Comparison of ENCODE assay signal across 9 cellular contexts in genomic region chr13:114024603-114025431, GRCh38. TPM values are rescaled to one million over a fixed set of nuclear protein-coding genes. Genes with fewer than 3 reads are reported as not detected.
DNase-seq lines count a peak whose midpoint lies in the region; ATAC-seq and TF ChIP-seq lines count a peak whose summit lies in the region.
"Had no signal": no experiment of that assay in that cellular context is flagged by ENCODE, and none has a peak within 500 bp of the region (broad histone marks: within the 10 kb centered on the region; RNA-seq: fewer than 3 reads in every experiment).

No MANE protein-coding gene starts in this region.

- CTCF ChIA-PET in mammary epithelial cell (lab: Charles Lee; ENCODE audit: low non-redundant PET): no interaction called here

- peak; percentile 15 to 29 for ATAC-seq in CD4-positive, CD25-positive, alpha-beta regulatory T cell (ENCODE audit: low read depth in 2 of 2)
- peak; percentile 82 for ATAC-seq in GM19351 (IDR thresholded peaks at IDR 0.05; ENCODE audit: unreplicated experiment)
- peak; percentile 71 for ATAC-seq in HG03103 (IDR thresholded peaks at IDR 0.05; ENCODE audit: low read depth, unreplicated experiment)
- ATAC-seq: HCT116 had no signal

- H3K9me3 ChIP-seq in CD4-positive, CD25-positive, alpha-beta regulatory T cell (ENCODE audit: control insufficient read depth in 2 of 2, low read length in 2 of 2): no peaks in the 10 kb centered on the region
- H3K9me3 ChIP-seq in mammary epithelial cell (replicated peaks; ENCODE audit: insufficient read depth, low read length): no peaks in the 10 kb centered on the region
- H3K9me3 ChIP-seq in prostate gland: no peaks in the 10 kb centered on the region

- intact Hi-C loops in dorsolateral prefrontal cortex (cut with DNase I): loop anchor here (2.0 to 5.0 kb wide), 2 partner anchors 202 kb away; no protein-coding TSS in a partner anchor
- intact Hi-C loops in mammary epithelial cell (cut with micrococcal nuclease): no loop called here
- intact Hi-C loops in prostate gland (cut with DNase I): no loop called here

- peaks cover 85% of the 10 kb centered on the region for H3K36me3 ChIP-seq in CD4-positive, CD25-positive, alpha-beta regulatory T cell (ENCODE audit: control insufficient read depth, insufficient read depth, low read length)
- no peaks in the 10 kb centered on the region for H3K36me3 ChIP-seq in mammary epithelial cell (ENCODE audit: insufficient read depth, low read length)
- H3K36me3 ChIP-seq in prostate gland: no peaks in the 10 kb centered on the region

- peaks cover 0 to 2% (median 0%) of the 10 kb centered on the region in 4 donors for H3K4me1 Mint-ChIP-seq in CD4-positive, CD25-positive, alpha-beta regulatory T cell

- in situ Hi-C loops in mammary epithelial cell (cut with MboI; ENCODE audit: low sequenced_read_pairs in 2 of 2): no loop called here

- H3K4me2 ChIP-seq in mammary epithelial cell (ENCODE audit: insufficient read depth, low read depth, low read length): no peak overlapping the region

- no peak overlapping the region for H3K27ac ChIP-seq in CD4-positive, CD25-positive, alpha-beta regulatory T cell (ENCODE audit: insufficient read depth, low read length, poor library complexity, severe bottlenecking)
- H3K27ac ChIP-seq in dorsolateral prefrontal cortex: peak overlapping the region in 36 of 59 donors; percentile 4 to 87 (median 68)
- H3K27ac ChIP-seq in mammary epithelial cell (ENCODE audit: insufficient read depth, low read depth, low read length): no peak overlapping the region
- H3K27ac ChIP-seq in prostate gland: no peak overlapping the region

- H3K4me3 Mint-ChIP-seq in CD4-positive, CD25-positive, alpha-beta regulatory T cell: peak overlapping the region in 1 of 4 donors; percentile 15

- BruUV-seq in mammary epithelial cell (replicated peaks; lab: Mats Ljungman, UMichigan): no TSS peak

- no peaks in the 10 kb centered on the region for H4K20me1 ChIP-seq in mammary epithelial cell (ENCODE audit: insufficient read depth, low read length)

- no peak for TF ChIP-seq POLR2A in prostate gland (IDR thresholded peaks at IDR 0.05)

- H3K27me3 Mint-ChIP-seq in CD4-positive, CD25-positive, alpha-beta regulatory T cell: peaks cover 5% of the 10 kb centered on the region

- no peak for DNase-seq in CD4-positive, CD25-positive, alpha-beta regulatory T cell
- DNase-seq in dorsolateral prefrontal cortex (no peak), NCI-H187 treated with DMSO at 0.1 percent for 48 hours (lab: John Stamatoyannopoulos, UW) (no peak), mammary epithelial cell (no peak), middle frontal gyrus (ENCODE audit: extremely low spot score, low spot score) (no peak), prostate gland (ENCODE audit: low spot score) (no peak)

- no peak overlapping the region for H2AFZ ChIP-seq in mammary epithelial cell (ENCODE audit: low read depth, low read length)

- peaks cover 21% of the 10 kb centered on the region for H3K36me3 Mint-ChIP-seq in CD4-positive, CD25-positive, alpha-beta regulatory T cell

- H3K79me2 ChIP-seq in mammary epithelial cell (ENCODE audit: insufficient read depth, low read length): no peaks in the 10 kb centered on the region

- H3K9me3 Mint-ChIP-seq in CD4-positive, CD25-positive, alpha-beta regulatory T cell: no peaks in the 10 kb centered on the region

- H3K9ac ChIP-seq in mammary epithelial cell (ENCODE audit: insufficient read depth, low read length): no peak overlapping the region

- no peaks in the 10 kb centered on the region for H3K4me1 ChIP-seq in CD4-positive, CD25-positive, alpha-beta regulatory T cell (ENCODE audit: control insufficient read depth, insufficient read depth, low read length, poor library complexity, severe bottlenecking)
- H3K4me1 ChIP-seq in mammary epithelial cell (ENCODE audit: insufficient read depth, low read length): no peaks in the 10 kb centered on the region
- no peaks in the 10 kb centered on the region for H3K4me1 ChIP-seq in prostate gland (replicated peaks)

- WGBS in mammary epithelial cell (ENCODE audit: low coverage, missing lambda C conversion rate): 89% methylated on average over 19 of the region's 35 CpGs
- 82% methylated on average over 23 of the region's 35 CpGs for WGBS in prostate gland

- dilution Hi-C loops in mammary epithelial cell (cut with HindIII; ENCODE audit: low sequenced_read_pairs): loop anchor here (5.0 kb wide), 1 partner anchor 97 kb away; no protein-coding TSS in a partner anchor

- H3K4me3 ChIP-seq in CD4-positive, CD25-positive, alpha-beta regulatory T cell (ENCODE audit: low read depth, low read length): no peak overlapping the region
- H3K4me3 ChIP-seq in dorsolateral prefrontal cortex (no peak overlapping the region), mammary epithelial cell (replicated peaks in 1 of 3; ENCODE audit: insufficient read depth in 1 of 3, low read depth in 2 of 3, low read length in 3 of 3) (no peak overlapping the region), prostate gland (no peak overlapping the region)

- H3K27ac Mint-ChIP-seq in CD4-positive, CD25-positive, alpha-beta regulatory T cell: no peak overlapping the region

- TF ChIP-seq CTCF in dorsolateral prefrontal cortex (IDR thresholded peaks at IDR 0.05 in 54 of 56, conservative IDR thresholded peaks at IDR 0.05 in 2 of 56; ENCODE audit: low read depth in 1 of 56, partially characterized antibody in 56 of 56): no peak
- no peak for TF ChIP-seq CTCF in mammary epithelial cell (conservative IDR thresholded peaks at IDR 0.05 in 1 of 2, IDR thresholded peaks at IDR 0.05 in 1 of 2; ENCODE audit: extremely low read depth in 1 of 2, insufficient read depth in 1 of 2, low read depth in 1 of 2, low read length in 2 of 2)
- TF ChIP-seq CTCF in prostate gland (IDR thresholded peaks at IDR 0.05): no peak

- H3K27me3 ChIP-seq in CD4-positive, CD25-positive, alpha-beta regulatory T cell (ENCODE audit: control insufficient read depth, insufficient read depth, low read length): no peaks in the 10 kb centered on the region
- H3K27me3 ChIP-seq in dorsolateral prefrontal cortex (no peaks in the 10 kb centered on the region), mammary epithelial cell (ENCODE audit: insufficient read depth, low read length) (no peaks in the 10 kb centered on the region), prostate gland (replicated peaks; ENCODE audit: insufficient read depth) (no peaks in the 10 kb centered on the region)

RNA-seq across cellular contexts. Expression of gene C13orf46, which starts 50.9 kb away (rescaled TPM):
- total RNA-seq in CD4-positive, CD25-positive, alpha-beta regulatory T cell: 21.2 TPM
- 1 to 10 TPM in 1 of 4 donors, under 1 TPM in 3; 0.16 to 1.6 (median 0.45) TPM for polyA plus RNA-seq in CD4-positive, CD25-positive, alpha-beta regulatory T cell
- 1 to 10 TPM; 1.0 to 8.3 (median 2.9) TPM for total RNA-seq in dorsolateral prefrontal cortex
- total RNA-seq in mammary epithelial cell: under 1 TPM; 0.26 to 0.33 TPM
- 0.09 TPM for polyA plus RNA-seq in mammary epithelial cell
- not detected for polyA minus RNA-seq in mammary epithelial cell
- 1 to 10 TPM; 8.0 to 9.9 TPM for total RNA-seq in prostate gland

Comparison
In these comparisons a context has a peak if more than half of its experiments do, and no peak if none do; other contexts are left out.
1. ATAC-seq: peak in every context shown above with its lines; median percentile 82 in GM19351; 71 in HG03103; 22 in CD4-positive, CD25-positive, alpha-beta regulatory T cell.
2. H3K27ac ChIP-seq: peak in dorsolateral prefrontal cortex (36 of 59); none in CD4-positive, CD25-positive, alpha-beta regulatory T cell (single experiment), mammary epithelial cell (single experiment) and prostate gland (0 of 2).
3. intact Hi-C loops: an anchor here in dorsolateral prefrontal cortex (2.0 to 5.0 kb wide); none called in mammary epithelial cell and prostate gland.